22 cellular contexts compared by ENCODE assay signal in the genomic region with DNA sequence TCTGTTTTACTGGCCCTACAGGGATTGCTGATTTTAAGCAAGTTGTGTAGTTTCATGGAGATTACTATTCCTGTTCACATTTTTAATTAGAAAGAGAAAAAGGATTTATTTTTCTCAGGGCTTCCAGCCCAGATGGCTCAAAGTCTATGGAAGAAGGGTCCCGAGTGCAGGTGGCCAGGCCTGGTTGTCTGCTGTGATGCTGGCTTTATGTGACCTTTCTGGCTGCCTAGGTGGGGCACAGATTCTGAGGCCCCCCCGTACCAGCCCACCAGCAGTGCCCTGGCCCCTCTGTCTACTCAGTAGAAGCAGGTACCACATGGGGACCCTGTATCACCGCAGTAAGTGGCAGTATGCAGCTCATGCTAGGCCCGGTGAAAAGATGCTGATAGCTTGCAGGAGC.
"Had no signal": no experiment of that assay in that cellular context is flagged by ENCODE, and none has a peak within 500 bp of the region (broad histone marks: within the 10 kb centered on the region; RNA-seq: fewer than 3 reads in every experiment).

No MANE protein-coding gene starts in this region.

- H3K27ac ChIP-seq: SJSA1, SK-N-MC had no signal

- H3K36me3 ChIP-seq: MG63, SJSA1 had no signal

- H3K27me3 ChIP-seq: MG63, SJSA1 had no signal

- DNase-seq: Karpas-422, KBM-7, MG63, NCI-H1092, NCI-H1105 treated with DMSO at 0.1 percent for 48 hours, NCI-H1417 treated with DMSO at 0.1 percent for 48 hours, NCI-H146, NCI-H1694 treated with DMSO at 0.1 percent for 48 hours, NCI-H1930, NCI-H2081, NCI-H2107, NCI-H226, NCI-H446, NCI-H510A, NCI-H524 treated with DMSO at 0.1 percent for 48 hours, NCI-H69, NCI-H774, Right ventricle myocardium superior, RPMI8226, SIG-M5 had no signal

- H3K4me3 ChIP-seq: MG63, SJSA1, SK-N-MC had no signal

- H3K4me1 ChIP-seq: SJSA1 had no signal

- H3K9me3 ChIP-seq: MG63, SJSA1 had no signal
